In genomic region chr11:66856496-66857233, GRCh38 we compare ENCODE assay signal across 7 cellular contexts. TPM values are rescaled to one million over a fixed set of nuclear protein-coding genes. Genes with fewer than 3 reads are reported as not detected.
DNase-seq lines count a peak whose midpoint lies in the region; ATAC-seq, FAIRE-seq and TF ChIP-seq lines count a peak whose summit lies in the region.

Gene LRFN4, plus strand, starts transcription at chr11:66857064. Its CDS starts 681 bp downstream, at chr11:66857745.

- dilution Hi-C loops in endothelial cell of umbilical vein (cut with MboI; ENCODE audit: extremely low pct_ligation_motif_present, low sequenced_read_pairs): no loop called here

- CTCF ChIA-PET in endothelial cell of umbilical vein (lab: Charles Lee): interaction anchor here (0.6 to 2.3 kb wide), 11 partner anchors 13 to 264 kb away, joined by 3 to 15 read pairs (median 5); partner anchors contain the start of gene RCE1

- no peak for TF ChIP-seq CTCF in GM10266 (IDR thresholded peaks at IDR 0.05; ENCODE audit: control insufficient read depth, insufficient read depth, low read depth, missing control alignments)
- no peak for TF ChIP-seq CTCF in endothelial cell of umbilical vein (IDR thresholded peaks at IDR 0.05; ENCODE audit: extremely low read depth in 1 of 2, insufficient read depth in 1 of 2, low read depth in 1 of 2, low read length in 2 of 2)
- no peak for TF ChIP-seq CTCF in thyroid gland (IDR thresholded peaks at IDR 0.05)

- intact Hi-C loops in endothelial cell of umbilical vein (cut with micrococcal nuclease) (loop anchor here (2.0 kb wide), 3 partner anchors 14 to 118 kb away; partner anchors contain the start of genes C11orf86, PC and RCE1), thyroid gland (cut with DNase I) (no loop called here)

- H3K36me3 ChIP-seq in endothelial cell of umbilical vein (ENCODE audit: control insufficient read depth in 2 of 2, extremely low read depth in 1 of 2, insufficient read depth in 2 of 2, low read length in 2 of 2): no peaks in the 10 kb centered on the region
- H3K36me3 ChIP-seq in thyroid gland: no peaks in the 10 kb centered on the region

- DNase-seq in GM10266 (ENCODE audit: extremely low spot score) (peak; percentile 85), KBM-7 (peak; percentile 68), endothelial cell of umbilical vein (ENCODE audit: low read depth, low spot score) (no peak), midbrain (lab: John Stamatoyannopoulos, UW) (peak; percentile 92), thyroid gland (peak in 1 of 2 donors; percentile 56)
- peak; percentile 60 to 73 for DNase-seq in activated CD4-positive, alpha-beta T cell treated with anti-CD3 and anti-CD28 coated beads for 4 hours

- H3K9me1 ChIP-seq in endothelial cell of umbilical vein (replicated peaks; ENCODE audit: control insufficient read depth, extremely low read depth, insufficient read depth, low read length): no peaks in the 10 kb centered on the region

- peaks cover 13% of the 10 kb centered on the region for H3K79me2 ChIP-seq in endothelial cell of umbilical vein (ENCODE audit: control insufficient read depth, insufficient read depth, low read length)

- H3K9me3 ChIP-seq in endothelial cell of umbilical vein (replicated peaks; ENCODE audit: control insufficient read depth, insufficient read depth, low read length) (no peaks in the 10 kb centered on the region), thyroid gland (no peaks in the 10 kb centered on the region)

- H3K4me2 ChIP-seq in endothelial cell of umbilical vein (ENCODE audit: insufficient read depth, low read length): peak within 1 kb of the TSS; percentile 68

- H3K9ac ChIP-seq in endothelial cell of umbilical vein (replicated peaks; ENCODE audit: extremely low read depth, insufficient read depth, low read length): peak within 1 kb of the TSS; percentile 61

- H3K27ac ChIP-seq in endothelial cell of umbilical vein (ENCODE audit: insufficient read depth, low read depth, low read length) (peak within 1 kb of the TSS; percentile 56), thyroid gland (peak within 1 kb of the TSS; percentile 71 to 87 (median 75))

- POLR2A ChIA-PET in endothelial cell of umbilical vein (lab: Charles Lee): interaction anchor here (0.8 to 1.4 kb wide), 3 partner anchors 10 to 16 kb away, joined by 4 to 5 read pairs (median 4); no protein-coding TSS in a partner anchor

- WGBS in thyroid gland, 2 donors: 0% methylated on average over 5 to 10 of the region's 103 CpGs

- in situ Hi-C loops in KBM-7 (cut with MboI; ENCODE audit: low pct_unique_long_range_greater_than_20kb, low sequenced_read_pairs): no loop called here

- H3K4me1 ChIP-seq in endothelial cell of umbilical vein (ENCODE audit: control insufficient read depth, extremely low read depth, insufficient read depth, low read length) (peaks cover 9% of the 10 kb centered on the region), thyroid gland (peaks cover 6 to 12% of the 10 kb centered on the region in 2 donors)

- peak within 1 kb of the TSS; percentile 81 for H2AFZ ChIP-seq in endothelial cell of umbilical vein (ENCODE audit: low read depth, low read length)

- H4K20me1 ChIP-seq in endothelial cell of umbilical vein (replicated peaks; ENCODE audit: control insufficient read depth, extremely low read depth, insufficient read depth, low read length): no peaks in the 10 kb centered on the region

- no peaks in the 10 kb centered on the region for H3K27me3 ChIP-seq in endothelial cell of umbilical vein (ENCODE audit: control insufficient read depth in 2 of 2, insufficient read depth in 2 of 2, low read length in 2 of 2)
- no peaks in the 10 kb centered on the region for H3K27me3 ChIP-seq in thyroid gland

- TF ChIP-seq POLR2A in endothelial cell of umbilical vein (IDR thresholded peaks at IDR 0.05; ENCODE audit: low read depth, low read length) (peak; percentile 17), thyroid gland (IDR thresholded peaks at IDR 0.05) (no peak)

- BruUV-seq in endothelial cell of umbilical vein (replicated peaks; lab: Mats Ljungman, UMichigan): no TSS peak

- H3K4me3 ChIP-seq in endothelial cell of umbilical vein (replicated peaks in 1 of 3; ENCODE audit: insufficient read depth in 1 of 3, low read depth in 1 of 3, low read length in 3 of 3) (peak within 1 kb of the TSS; percentile 43 to 59 (median 54)), thyroid gland (replicated peaks in 1 of 3) (peak within 1 kb of the TSS; percentile 63 to 73 (median 68))

- ATAC-seq in GM21576 (IDR thresholded peaks at IDR 0.05; ENCODE audit: unreplicated experiment): peak; percentile 22

- FAIRE-seq in endothelial cell of umbilical vein (lab: Jason Lieb, UNC): no peak

TF ChIP-seq in endothelial cell of umbilical vein, 7 proteins besides CTCF, POLR2A, EP300 and RAD21:
- no peak for TF ChIP-seq MYC (IDR thresholded peaks at IDR 0.05; ENCODE audit: low read depth, low read length)
- peak; percentile 37 for TF ChIP-seq MAX (IDR thresholded peaks at IDR 0.05; ENCODE audit: insufficient read depth, insufficient read length)
- TF ChIP-seq JUN (IDR thresholded peaks at IDR 0.05; ENCODE audit: borderline replicate concordance, insufficient read depth, insufficient read length, low read depth): no peak
TF ChIP-seq in endothelial cell of umbilical vein: peak in this region for 1.

RNA-seq across cellular contexts. Expression of gene LRFN4, which starts in this region (rescaled TPM):
- total RNA-seq in endothelial cell of umbilical vein (36.7 and 37.4 TPM in 2 replicates), thyroid gland (1 to 10 TPM; 4.7 to 7.5 (median 5.9) TPM)
- 22.3 and 38.3 TPM in 2 replicates for polyA plus RNA-seq in endothelial cell of umbilical vein
- 9.2 and 14.6 TPM in 2 replicates for polyA plus RNA-seq in endothelial cell of umbilical vein (2011; cell fraction: cytosol; rRNA removed)
- 17.3 and 19.5 TPM in 2 replicates for polyA plus RNA-seq in endothelial cell of umbilical vein (2011; cell fraction: nucleus; rRNA removed)
- polyA plus RNA-seq in endothelial cell of umbilical vein (2012): 16.7 and 27.1 TPM in 2 replicates
- 7.3 and 9.2 TPM in 2 replicates for polyA minus RNA-seq in endothelial cell of umbilical vein
- 91.4 TPM for polyA minus RNA-seq in endothelial cell of umbilical vein (2011; cell fraction: cytosol; rRNA and poly(A)+ RNA removed)
- 3.5 and 6.1 TPM in 2 replicates for polyA minus RNA-seq in endothelial cell of umbilical vein (2011; cell fraction: nucleus; rRNA and poly(A)+ RNA removed)
